Comparison of ENCODE assay signal across 8 cellular contexts in genomic region chr10:17643339-17643754, GRCh38. TPM values are rescaled to one million over a fixed set of nuclear protein-coding genes. Genes with fewer than 3 reads are reported as not detected.
DNase-seq lines count a peak whose midpoint lies in the region; ATAC-seq and TF ChIP-seq lines count a peak whose summit lies in the region.

No MANE protein-coding gene starts in this region.

- intact Hi-C loops in HCT116 (cut with micrococcal nuclease) = no loop called here

- H3K9me2 ChIP-seq in HCT116 (ENCODE audit: insufficient read depth) = no peaks in the 10 kb centered on the region

- BruUV-seq in HCT116 (replicated peaks; lab: Mats Ljungman, UMichigan) = TSS peak; percentile 94

- peak overlapping the region; percentile 74 for H3K4me2 ChIP-seq in HCT116 (ENCODE audit: low read length)

- peaks cover 4 to 22% of the 10 kb centered on the region in 2 experiments; a peak in 3 of 4 replicates for H3K4me1 ChIP-seq in HCT116 (ENCODE audit: control insufficient read depth in 1 of 2, insufficient read depth in 2 of 2, low read length in 2 of 2)

- H3K4me1 Mint-ChIP-seq in glutamatergic neuron (ENCODE audit: low read depth, unreplicated experiment) (peaks cover 12% of the 10 kb centered on the region), osteocyte (ENCODE audit: unreplicated experiment) (peaks cover 38% of the 10 kb centered on the region)

- no peaks in the 10 kb centered on the region for H3K36me3 Mint-ChIP-seq in glutamatergic neuron (ENCODE audit: unreplicated experiment)
- peaks cover 3% of the 10 kb centered on the region for H3K36me3 Mint-ChIP-seq in osteocyte (ENCODE audit: unreplicated experiment)

- CTCF ChIA-PET in HCT116 (lab: Charles Lee) = no interaction called here

- TF ChIP-seq POLR2A in HCT116 (IDR thresholded peaks at IDR 0.05; ENCODE audit: borderline replicate concordance, extremely low read depth, insufficient read depth, insufficient read length) = no peak

- H3K4me3 Mint-ChIP-seq in glutamatergic neuron (ENCODE audit: unreplicated experiment) (peak overlapping the region; percentile 99), osteocyte (ENCODE audit: unreplicated experiment) (peak overlapping the region; percentile 97)

- POLR2A ChIA-PET in HCT116 (lab: Charles Lee) = interaction anchor here (0.7 to 1.7 kb wide), 9 partner anchors 10 to 31 kb away, joined by 3 to 9 read pairs (median 3); partner anchors contain the start of gene HACD1

- H3K9me3 ChIP-seq in HCT116 (ENCODE audit: control insufficient read depth in 1 of 2, insufficient read depth in 1 of 2, low read depth in 1 of 2, low read length in 2 of 2) = peaks cover 0 to 4% of the 10 kb centered on the region in 2 experiments; a peak in 1 of 4 replicates

- RAD21 ChIA-PET in HCT116 (lab: Charles Lee; ENCODE audit: low non-redundant PET in 1 of 2, low total read pairs in 2 of 2, uncharacterized antibody in 2 of 2, unreplicated experiment in 2 of 2) = interaction anchor here in 1 of 2 experiments (0.6 kb wide), 1 partner anchor 26 kb away, joined by 7 read pairs; the partner anchor contains the start of gene HACD1

- H3K4me3 ChIP-seq in HCT116 (replicated peaks in 1 of 2; ENCODE audit: low read depth in 1 of 2, low read length in 2 of 2) (peak overlapping the region; percentile 91 to 97), LNCaP clone FGC (ENCODE audit: low read depth, low read length) (peak overlapping the region; percentile 98)

- H3K27me3 ChIP-seq in HCT116 (ENCODE audit: insufficient read depth, low read length) = no peaks in the 10 kb centered on the region

- H3K27me3 Mint-ChIP-seq in glutamatergic neuron (ENCODE audit: unreplicated experiment) (peaks cover 10% of the 10 kb centered on the region), osteocyte (ENCODE audit: unreplicated experiment) (peaks cover 1% of the 10 kb centered on the region)

- peak; percentile 10 for DNase-seq in activated effector memory CD4-positive, alpha-beta T cell treated with Interleukin-2 at 50 U/mL for 16 hours
- no peak for DNase-seq in activated effector memory CD4-positive, alpha-beta T cell treated with anti-CD3 and anti-CD28 coated beads, Interleukin-2, amount 50 U/mL, for 16 hours
- DNase-seq in HCT116 (ENCODE audit: low read depth, low spot score) = no peak
- DNase-seq in LNCaP clone FGC (ENCODE audit: low read depth) = no peak
- peak; percentile 16 for DNase-seq in activated T-helper 1 cell treated with Interleukin-2 at 50 U/mL for 16 hours (ENCODE audit: low read depth)
- DNase-seq in glutamatergic neuron = peak; percentile 62
- peak; percentile 87 for DNase-seq in osteocyte (ENCODE audit: extremely low spot score, unreplicated experiment)
- no peak for DNase-seq in effector CD8-positive, alpha-beta T cell (lab: John Stamatoyannopoulos, UW)

- peaks cover 12% of the 10 kb centered on the region for H3K9me3 Mint-ChIP-seq in glutamatergic neuron (ENCODE audit: unreplicated experiment)
- no peaks in the 10 kb centered on the region for H3K9me3 Mint-ChIP-seq in osteocyte (ENCODE audit: unreplicated experiment)

- peak overlapping the region; percentile 81 for H3K9ac ChIP-seq in HCT116 (ENCODE audit: low read length)

- H4K20me1 ChIP-seq in HCT116 (ENCODE audit: insufficient read depth) = no peaks in the 10 kb centered on the region

- TF ChIP-seq RAD21 in HCT116 (IDR thresholded peaks at IDR 0.05; ENCODE audit: low read depth) = 0 out of 2 replicates have a peak, but pooled peaks have one; percentile 1

- peaks cover 67% of the 10 kb centered on the region for H3K79me2 ChIP-seq in HCT116 (ENCODE audit: insufficient read depth, low read length)

- peak overlapping the region; percentile 99 for H3K27ac Mint-ChIP-seq in glutamatergic neuron (ENCODE audit: unreplicated experiment)
- peak overlapping the region; percentile 100 for H3K27ac Mint-ChIP-seq in osteocyte (ENCODE audit: unreplicated experiment)

- ATAC-seq in HCT116 = peak; percentile 66

- H3K36me3 ChIP-seq in HCT116 (ENCODE audit: control insufficient read depth in 1 of 2, insufficient read depth in 2 of 2, low read length in 2 of 2) = no peaks in the 10 kb centered on the region; a peak in 2 of 4 replicates

- peak overlapping the region; percentile 81 for H2AFZ ChIP-seq in HCT116 (ENCODE audit: low read depth, low read length, poor library complexity, severe bottlenecking)

- no peak for TF ChIP-seq CTCF in HCT116 (IDR thresholded peaks at IDR 0.05 in 2 of 3, conservative IDR thresholded peaks at IDR 0.05 in 1 of 3; ENCODE audit: borderline replicate concordance in 1 of 3, insufficient read depth in 1 of 3, low read depth in 2 of 3, low read length in 2 of 3)
- TF ChIP-seq CTCF in LNCaP clone FGC (IDR thresholded peaks at IDR 0.05; ENCODE audit: control insufficient read depth, extremely low read depth, insufficient read depth) = no peak
- TF ChIP-seq CTCF in glutamatergic neuron (IDR thresholded peaks at IDR 0.05; ENCODE audit: partially characterized antibody, unreplicated experiment) = no peak
- TF ChIP-seq CTCF in osteocyte (IDR thresholded peaks at IDR 0.05) = no peak

- H3K27ac ChIP-seq in HCT116 (ENCODE audit: low read depth, low read length) = peak overlapping the region; percentile 85

TF ChIP-seq in HCT116, 20 proteins besides CTCF, POLR2A, EP300 and RAD21:
- 0 out of 2 replicates have a peak, but pooled peaks have one; percentile 1 for TF ChIP-seq FOSL1 (IDR thresholded peaks at IDR 0.05; ENCODE audit: low read depth)
- no peak for TF ChIP-seq SIN3A (IDR thresholded peaks at IDR 0.05; ENCODE audit: low read depth)

RNA-seq across cellular contexts. Expression of gene STAM, which starts 0.6 kb away (rescaled TPM):
- total RNA-seq in HCT116 (2021; ENCODE audit: unreplicated experiment) (23.0 TPM), glutamatergic neuron (ENCODE audit: unreplicated experiment) (81.0 TPM), osteocyte (26.6 and 32.0 TPM in 2 replicates)
- 8.4 and 11.4 TPM in 2 replicates for polyA plus RNA-seq in HCT116 (2012)

RNA-seq across cellular contexts. Expression of gene HACD1, which starts 26.2 kb away (rescaled TPM):
- total RNA-seq in HCT116 (2021; ENCODE audit: unreplicated experiment) (21.6 TPM), glutamatergic neuron (ENCODE audit: unreplicated experiment) (5.4 TPM), osteocyte (25.1 and 28.6 TPM in 2 replicates)
- 8.2 and 12.9 TPM in 2 replicates for polyA plus RNA-seq in HCT116 (2012)

Comparison
In these comparisons a context has a peak if more than half of its experiments do, and no peak if none do; other contexts are left out.
1. DNase-seq: peak in activated effector memory CD4-positive, alpha-beta T cell treated with Interleukin-2 at 50 U/mL for 16 hours (single experiment), activated T-helper 1 cell treated with Interleukin-2 at 50 U/mL for 16 hours (single experiment), glutamatergic neuron (single experiment) and osteocyte (single experiment); none in activated effector memory CD4-positive, alpha-beta T cell treated with anti-CD3 and anti-CD28 coated beads, Interleukin-2, amount 50 U/mL, for 16 hours (single experiment), HCT116 (single experiment), LNCaP clone FGC (single experiment) and effector CD8-positive, alpha-beta T cell (single experiment).